Comparison of ENCODE assay signal across 23 cellular contexts in genomic region chr9:14530301-14530700, GRCh38.
DNase-seq lines count a peak whose midpoint lies in the region; TF ChIP-seq lines count a peak whose summit lies in the region.
"Had no signal": no experiment of that assay in that cellular context is flagged by ENCODE, and none has a peak within 500 bp of the region (broad histone marks: within the 10 kb centered on the region; RNA-seq: fewer than 3 reads in every experiment).

No MANE protein-coding gene starts in this region.

- H3K4me3 ChIP-seq in OCI-LY3 (ENCODE audit: low read length) (peak overlapping the region; percentile 29; the same call in 1 of the 2 replicates), dorsolateral prefrontal cortex (peak overlapping the region in 46 of 59 donors; percentile 1 to 50 (median 28)), foreskin fibroblast (ENCODE audit: low read depth in 1 of 2, low read length in 2 of 2) (no peak overlapping the region)
- H3K4me3 ChIP-seq: breast epithelium, sigmoid colon had no signal

- peak overlapping the region; percentile 18; the same call in 1 of the 2 replicates for H2AFZ ChIP-seq in OCI-LY3 (ENCODE audit: low read depth, low read length)

- H3K27me3 ChIP-seq in OCI-LY3 (ENCODE audit: low read depth, low read length) (peaks cover 20% of the 10 kb centered on the region), dorsolateral prefrontal cortex (peaks cover 0 to 49% (median 11%) of the 10 kb centered on the region in 45 donors)
- H3K27me3 ChIP-seq: breast epithelium, sigmoid colon had no signal

- no peaks in the 10 kb centered on the region for H4K20me1 ChIP-seq in OCI-LY3 (ENCODE audit: insufficient read depth, low read length)

- H3K4me2 ChIP-seq in OCI-LY3 (ENCODE audit: low read length), result peak overlapping the region; percentile 77

- no peak overlapping the region for H3K9ac ChIP-seq in OCI-LY3 (ENCODE audit: low read length)

- H3K4me1 ChIP-seq in OCI-LY3 (ENCODE audit: low read length), result peaks cover 77% of the 10 kb centered on the region
- H3K4me1 ChIP-seq: breast epithelium had no signal

- intact Hi-C loops in dorsolateral prefrontal cortex (cut with DNase I), result no loop called here

- H3K9me3 ChIP-seq in OCI-LY3 (ENCODE audit: insufficient read depth, low read length), result no peaks in the 10 kb centered on the region
- H3K9me3 ChIP-seq: breast epithelium, sigmoid colon had no signal

- H3K27ac ChIP-seq in OCI-LY3 (ENCODE audit: low read length) (no peak overlapping the region), dorsolateral prefrontal cortex (peak overlapping the region in 5 of 59 donors; percentile 22 to 48 (median 39))
- H3K27ac ChIP-seq: breast epithelium had no signal

- no peaks in the 10 kb centered on the region for H3K79me2 ChIP-seq in OCI-LY3 (ENCODE audit: low read length)

- no peaks in the 10 kb centered on the region for H3K36me3 ChIP-seq in OCI-LY3 (replicated peaks; ENCODE audit: low read depth, low read length)
- H3K36me3 ChIP-seq: breast epithelium, sigmoid colon had no signal

- peak; percentile 78 for DNase-seq in NCI-H146 (lab: John Stamatoyannopoulos, UW)
- DNase-seq in dorsolateral prefrontal cortex, result no peak
- DNase-seq in retina, result peak; percentile 63
- DNase-seq in T-helper 9 cell, result no peak
- DNase-seq in foreskin fibroblast, result no peak
- no peak for DNase-seq in AG08395 (ENCODE audit: low spot score)
- DNase-seq: activated B cell treated with CpG ODN at 0.5 μM for 24 hours; activated CD4-positive, alpha-beta T cell treated with anti-CD3 and anti-CD28 coated beads, Interleukin-2, amount 50 U/mL, for 1 hour; activated naive CD4-positive, alpha-beta T cell; activated T-cell treated with anti-CD3 and anti-CD28 coated beads, Interleukin-2, amount 50 U/mL, for 4 hours; Calu3; effector memory CD8-positive, alpha-beta T cell; IMR-90; NCI-H1048; NCI-H2029; NCI-H226; SHP77 treated with DMSO at 0.1 percent for 48 hours; sigmoid colon; stimulated activated CD4-positive, alpha-beta T cell treated with anti-CD3 and anti-CD28 coated beads, Interleukin-4, amount 100 ng/mL, for 4 hours; stimulated activated naive B cell treated with anti-CD40 and anti-IgM and Interleukin-4, amounts not matched to agents 10 μg/mL and 1 μg/mL and 100 μg/mL, for 72 hours; SW 1271 had no signal

- TF ChIP-seq CTCF in OCI-LY3 (IDR thresholded peaks at IDR 0.05; ENCODE audit: low read depth, low read length), result no peak
- TF ChIP-seq CTCF in dorsolateral prefrontal cortex (IDR thresholded peaks at IDR 0.05 in 54 of 56, conservative IDR thresholded peaks at IDR 0.05 in 2 of 56; ENCODE audit: low read depth in 1 of 56, partially characterized antibody in 56 of 56), result no peak
- TF ChIP-seq CTCF in foreskin fibroblast (IDR thresholded peaks at IDR 0.05; ENCODE audit: low read depth, low read length), result no peak

Comparison
In these comparisons a context has a peak if more than half of its experiments do, and no peak if none do; other contexts are left out.
1. DNase-seq: peak in NCI-H146 (single experiment) and retina (single experiment); none in dorsolateral prefrontal cortex (0 of 10), T-helper 9 cell (single experiment), foreskin fibroblast (0 of 2) and AG08395 (single experiment).
2. H3K4me3 ChIP-seq: peak in OCI-LY3 (single experiment) and dorsolateral prefrontal cortex (46 of 59); none in foreskin fibroblast (0 of 2).